18 cellular contexts compared by ENCODE assay signal in genomic region chr4:82005153-82005552, GRCh38.
DNase-seq lines count a peak whose midpoint lies in the region; ATAC-seq and TF ChIP-seq lines count a peak whose summit lies in the region.
"Had no signal": no experiment of that assay in that cellular context is flagged by ENCODE, and none has a peak within 500 bp of the region (broad histone marks: within the 10 kb centered on the region; RNA-seq: fewer than 3 reads in every experiment).

No MANE protein-coding gene starts in this region.

- peaks cover 0 to 22% (median 6%) of the 10 kb centered on the region in 11 donors for H3K9me3 Mint-ChIP-seq in naive thymus-derived CD4-positive, alpha-beta T cell

- H3K27me3 ChIP-seq in naive thymus-derived CD4-positive, alpha-beta T cell (ENCODE audit: control insufficient read depth in 2 of 2, insufficient read depth in 2 of 2, low read length in 2 of 2), result no peaks in the 10 kb centered on the region
- no peaks in the 10 kb centered on the region for H3K27me3 ChIP-seq in gastrocnemius medialis
- H3K27me3 ChIP-seq: MG63 had no signal

- no peak overlapping the region for H3K4me3 ChIP-seq in epithelial cell of esophagus (ENCODE audit: low read length)
- H3K4me3 ChIP-seq in naive thymus-derived CD4-positive, alpha-beta T cell (ENCODE audit: low read length), result no peak overlapping the region
- no peak overlapping the region for H3K4me3 ChIP-seq in gastrocnemius medialis
- H3K4me3 ChIP-seq: MG63 had no signal

- in situ Hi-C loops in gastrocnemius medialis (cut with MboI; ENCODE audit: low sequenced_read_pairs in 4 of 4), result no loop called here

- no peak overlapping the region for H3K27ac Mint-ChIP-seq in T-helper 17 cell
- no peak overlapping the region for H3K27ac Mint-ChIP-seq in naive thymus-derived CD4-positive, alpha-beta T cell

- TF ChIP-seq CTCF in epithelial cell of esophagus (IDR thresholded peaks at IDR 0.05; ENCODE audit: insufficient read depth, low read depth, low read length, missing control alignments) (no peak), gastrocnemius medialis (IDR thresholded peaks at IDR 0.05 in 4 of 5, conservative IDR thresholded peaks at IDR 0.05 in 1 of 5) (no peak)

- DNase-seq in COLO829 (ENCODE audit: low spot score), result peak; percentile 8
- DNase-seq in NCI-H1048 (lab: John Stamatoyannopoulos, UW), result peak; percentile 62
- DNase-seq in epithelial cell of esophagus (ENCODE audit: low read depth), result peak; percentile 68
- DNase-seq in lung microvascular endothelial cell (ENCODE audit: low read depth in 2 of 2), result peak; percentile 5
- DNase-seq in T-helper 17 cell, result no peak
- DNase-seq in naive thymus-derived CD4-positive, alpha-beta T cell, result no peak
- DNase-seq in gastrocnemius medialis, result no peak
- DNase-seq: Caco-2, EL, MG63, NCI-H1092 treated with DMSO at 0.1 percent for 48 hours, NCI-H1694 treated with DMSO at 0.1 percent for 48 hours, NCI-H446 had no signal

- H3K4me3 Mint-ChIP-seq in T-helper 17 cell, result no peak overlapping the region
- no peak overlapping the region for H3K4me3 Mint-ChIP-seq in naive thymus-derived CD4-positive, alpha-beta T cell

- CTCF ChIA-PET in naive thymus-derived CD4-positive, alpha-beta T cell (lab: Charles Lee), result no interaction called here

- no peaks in the 10 kb centered on the region for H3K4me1 ChIP-seq in naive thymus-derived CD4-positive, alpha-beta T cell (ENCODE audit: control insufficient read depth in 2 of 2, insufficient read depth in 2 of 2, low read length in 2 of 2)
- no peaks in the 10 kb centered on the region for H3K4me1 ChIP-seq in gastrocnemius medialis
- H3K4me1 ChIP-seq: Caco-2 had no signal

- intact Hi-C loops in naive thymus-derived CD4-positive, alpha-beta T cell (cut with micrococcal nuclease), result no loop called here
- intact Hi-C loops in gastrocnemius medialis (cut with DNase I; ENCODE audit: low total_unique reads), result no loop called here

- no peaks in the 10 kb centered on the region for H3K36me3 ChIP-seq in naive thymus-derived CD4-positive, alpha-beta T cell (ENCODE audit: control insufficient read depth in 2 of 3, insufficient read depth in 3 of 3, low read length in 3 of 3)
- no peaks in the 10 kb centered on the region for H3K36me3 ChIP-seq in gastrocnemius medialis
- H3K36me3 ChIP-seq: MG63 had no signal

- no peak for ATAC-seq in T-helper 17 cell
- no peak for ATAC-seq in naive thymus-derived CD4-positive, alpha-beta T cell
- no peak for ATAC-seq in gastrocnemius medialis
- ATAC-seq in GM21528 (IDR thresholded peaks at IDR 0.05; ENCODE audit: low FRiP score, unreplicated experiment), result no peak
- ATAC-seq: HepG2, Right ventricle myocardium inferior, SK-N-SH treated with all-trans-retinoic acid at 6 μM for 48 hours had no signal

- no peaks in the 10 kb centered on the region for H3K4me1 Mint-ChIP-seq in T-helper 17 cell
- H3K4me1 Mint-ChIP-seq in naive thymus-derived CD4-positive, alpha-beta T cell, result no peaks in the 10 kb centered on the region

- TF ChIP-seq POLR2A in gastrocnemius medialis (IDR thresholded peaks at IDR 0.05), result no peak

- no peaks in the 10 kb centered on the region for H3K36me3 Mint-ChIP-seq in T-helper 17 cell (ENCODE audit: low read depth)
- peaks cover 0 to 10% (median 0%) of the 10 kb centered on the region in 5 donors for H3K36me3 Mint-ChIP-seq in naive thymus-derived CD4-positive, alpha-beta T cell

- H3K9me3 ChIP-seq in T-helper 17 cell (ENCODE audit: control insufficient read depth, low read length, poor library complexity, severe bottlenecking) (no peaks in the 10 kb centered on the region), gastrocnemius medialis (no peaks in the 10 kb centered on the region)
- peaks cover 0 to 4% (median 0%) of the 10 kb centered on the region in 3 experiments for H3K9me3 ChIP-seq in naive thymus-derived CD4-positive, alpha-beta T cell (ENCODE audit: control insufficient read depth in 2 of 3, low read length in 3 of 3)
- H3K9me3 ChIP-seq: MG63 had no signal

- no peak overlapping the region for H3K27ac ChIP-seq in naive thymus-derived CD4-positive, alpha-beta T cell (ENCODE audit: low read depth, low read length)
- H3K27ac ChIP-seq in gastrocnemius medialis, result no peak overlapping the region
- H3K27ac ChIP-seq: KMS-11 had no signal

- POLR2A ChIA-PET in naive thymus-derived CD4-positive, alpha-beta T cell (lab: Charles Lee), result no interaction called here

- H3K27me3 Mint-ChIP-seq in T-helper 17 cell, result peaks cover 28% of the 10 kb centered on the region
- H3K27me3 Mint-ChIP-seq in naive thymus-derived CD4-positive, alpha-beta T cell, result peaks cover 0 to 37% (median 23%) of the 10 kb centered on the region in 5 donors

Comparison
In these comparisons a context has a peak if more than half of its experiments do, and no peak if none do; other contexts are left out.
1. DNase-seq: peak in COLO829 (single experiment), NCI-H1048 (single experiment), epithelial cell of esophagus (single experiment) and lung microvascular endothelial cell (2 of 2); none in T-helper 17 cell (0 of 3), naive thymus-derived CD4-positive, alpha-beta T cell (0 of 9) and gastrocnemius medialis (0 of 2).